ENCODE assay signal across 1 cellular context in the genomic region with DNA sequence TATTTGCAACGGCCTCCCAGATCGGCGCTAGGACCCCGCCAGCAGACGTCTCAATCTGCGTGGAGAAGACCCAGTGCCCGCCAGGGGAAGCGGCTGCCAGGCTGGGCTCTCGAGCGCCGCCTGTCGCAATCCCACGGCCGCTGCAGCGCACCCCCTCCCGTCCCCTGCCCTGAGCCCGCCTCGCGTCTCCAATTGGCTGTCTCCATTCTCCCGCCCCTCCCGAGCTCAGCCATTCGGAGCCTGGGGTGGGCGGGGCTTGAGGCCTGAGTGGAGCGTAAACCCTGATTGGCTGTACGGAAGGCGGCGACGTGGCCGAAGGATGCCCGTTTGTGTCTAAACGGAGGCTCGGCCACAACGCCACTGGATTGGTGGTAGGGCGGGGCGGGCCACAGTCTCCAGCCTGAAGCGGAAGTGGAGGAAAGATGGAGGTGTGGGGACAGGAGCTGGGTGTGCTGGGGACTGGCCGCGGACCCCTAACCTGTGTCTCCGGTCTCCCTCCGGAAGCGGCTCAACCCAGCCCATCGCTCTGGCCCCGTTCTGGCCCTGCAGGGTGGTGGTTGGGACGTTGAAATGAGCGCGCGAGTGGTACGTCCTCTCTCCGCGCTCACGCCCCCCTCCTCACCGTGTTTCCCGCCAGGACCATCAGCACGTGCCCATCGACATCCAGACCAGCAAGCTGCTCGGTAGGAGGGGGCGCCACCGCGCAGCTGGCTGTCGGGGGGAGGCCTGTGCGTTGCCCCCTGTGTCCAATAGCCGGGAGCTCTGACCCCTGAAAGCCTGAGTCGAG.
TF ChIP-seq lines count a peak whose summit lies in the region.

A gene with protein sequence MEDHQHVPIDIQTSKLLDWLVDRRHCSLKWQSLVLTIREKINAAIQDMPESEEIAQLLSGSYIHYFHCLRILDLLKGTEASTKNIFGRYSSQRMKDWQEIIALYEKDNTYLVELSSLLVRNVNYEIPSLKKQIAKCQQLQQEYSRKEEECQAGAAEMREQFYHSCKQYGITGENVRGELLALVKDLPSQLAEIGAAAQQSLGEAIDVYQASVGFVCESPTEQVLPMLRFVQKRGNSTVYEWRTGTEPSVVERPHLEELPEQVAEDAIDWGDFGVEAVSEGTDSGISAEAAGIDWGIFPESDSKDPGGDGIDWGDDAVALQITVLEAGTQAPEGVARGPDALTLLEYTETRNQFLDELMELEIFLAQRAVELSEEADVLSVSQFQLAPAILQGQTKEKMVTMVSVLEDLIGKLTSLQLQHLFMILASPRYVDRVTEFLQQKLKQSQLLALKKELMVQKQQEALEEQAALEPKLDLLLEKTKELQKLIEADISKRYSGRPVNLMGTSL (plus strand): TSS at position 389 of the 787 bp plus-strand sequence. CDS start 34 bp downstream, at position 423.

TF ChIP-seq in HEK293, 187 proteins besides CTCF, POLR2A, EP300 and RAD21 (continued from another document):
- TF ChIP-seq, protein P1, sequence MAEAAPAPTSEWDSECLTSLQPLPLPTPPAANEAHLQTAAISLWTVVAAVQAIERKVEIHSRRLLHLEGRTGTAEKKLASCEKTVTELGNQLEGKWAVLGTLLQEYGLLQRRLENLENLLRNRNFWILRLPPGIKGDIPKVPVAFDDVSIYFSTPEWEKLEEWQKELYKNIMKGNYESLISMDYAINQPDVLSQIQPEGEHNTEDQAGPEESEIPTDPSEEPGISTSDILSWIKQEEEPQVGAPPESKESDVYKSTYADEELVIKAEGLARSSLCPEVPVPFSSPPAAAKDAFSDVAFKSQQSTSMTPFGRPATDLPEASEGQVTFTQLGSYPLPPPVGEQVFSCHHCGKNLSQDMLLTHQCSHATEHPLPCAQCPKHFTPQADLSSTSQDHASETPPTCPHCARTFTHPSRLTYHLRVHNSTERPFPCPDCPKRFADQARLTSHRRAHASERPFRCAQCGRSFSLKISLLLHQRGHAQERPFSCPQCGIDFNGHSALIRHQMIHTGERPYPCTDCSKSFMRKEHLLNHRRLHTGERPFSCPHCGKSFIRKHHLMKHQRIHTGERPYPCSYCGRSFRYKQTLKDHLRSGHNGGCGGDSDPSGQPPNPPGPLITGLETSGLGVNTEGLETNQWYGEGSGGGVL (tag by site-specific recombination; IDR thresholded peaks at IDR 0.05), result peak; percentile 60; the same call in 1 of the 2 replicates
- TF ChIP-seq, protein P2, sequence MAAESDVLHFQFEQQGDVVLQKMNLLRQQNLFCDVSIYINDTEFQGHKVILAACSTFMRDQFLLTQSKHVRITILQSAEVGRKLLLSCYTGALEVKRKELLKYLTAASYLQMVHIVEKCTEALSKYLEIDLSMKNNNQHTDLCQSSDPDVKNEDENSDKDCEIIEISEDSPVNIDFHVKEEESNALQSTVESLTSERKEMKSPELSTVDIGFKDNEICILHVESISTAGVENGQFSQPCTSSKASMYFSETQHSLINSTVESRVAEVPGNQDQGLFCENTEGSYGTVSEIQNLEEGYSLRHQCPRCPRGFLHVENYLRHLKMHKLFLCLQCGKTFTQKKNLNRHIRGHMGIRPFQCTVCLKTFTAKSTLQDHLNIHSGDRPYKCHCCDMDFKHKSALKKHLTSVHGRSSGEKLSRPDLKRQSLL (tag by site-specific recombination; IDR thresholded peaks at IDR 0.05), result peak; percentile 52; the same call in 1 of the 2 replicates
- TF ChIP-seq, protein P3, sequence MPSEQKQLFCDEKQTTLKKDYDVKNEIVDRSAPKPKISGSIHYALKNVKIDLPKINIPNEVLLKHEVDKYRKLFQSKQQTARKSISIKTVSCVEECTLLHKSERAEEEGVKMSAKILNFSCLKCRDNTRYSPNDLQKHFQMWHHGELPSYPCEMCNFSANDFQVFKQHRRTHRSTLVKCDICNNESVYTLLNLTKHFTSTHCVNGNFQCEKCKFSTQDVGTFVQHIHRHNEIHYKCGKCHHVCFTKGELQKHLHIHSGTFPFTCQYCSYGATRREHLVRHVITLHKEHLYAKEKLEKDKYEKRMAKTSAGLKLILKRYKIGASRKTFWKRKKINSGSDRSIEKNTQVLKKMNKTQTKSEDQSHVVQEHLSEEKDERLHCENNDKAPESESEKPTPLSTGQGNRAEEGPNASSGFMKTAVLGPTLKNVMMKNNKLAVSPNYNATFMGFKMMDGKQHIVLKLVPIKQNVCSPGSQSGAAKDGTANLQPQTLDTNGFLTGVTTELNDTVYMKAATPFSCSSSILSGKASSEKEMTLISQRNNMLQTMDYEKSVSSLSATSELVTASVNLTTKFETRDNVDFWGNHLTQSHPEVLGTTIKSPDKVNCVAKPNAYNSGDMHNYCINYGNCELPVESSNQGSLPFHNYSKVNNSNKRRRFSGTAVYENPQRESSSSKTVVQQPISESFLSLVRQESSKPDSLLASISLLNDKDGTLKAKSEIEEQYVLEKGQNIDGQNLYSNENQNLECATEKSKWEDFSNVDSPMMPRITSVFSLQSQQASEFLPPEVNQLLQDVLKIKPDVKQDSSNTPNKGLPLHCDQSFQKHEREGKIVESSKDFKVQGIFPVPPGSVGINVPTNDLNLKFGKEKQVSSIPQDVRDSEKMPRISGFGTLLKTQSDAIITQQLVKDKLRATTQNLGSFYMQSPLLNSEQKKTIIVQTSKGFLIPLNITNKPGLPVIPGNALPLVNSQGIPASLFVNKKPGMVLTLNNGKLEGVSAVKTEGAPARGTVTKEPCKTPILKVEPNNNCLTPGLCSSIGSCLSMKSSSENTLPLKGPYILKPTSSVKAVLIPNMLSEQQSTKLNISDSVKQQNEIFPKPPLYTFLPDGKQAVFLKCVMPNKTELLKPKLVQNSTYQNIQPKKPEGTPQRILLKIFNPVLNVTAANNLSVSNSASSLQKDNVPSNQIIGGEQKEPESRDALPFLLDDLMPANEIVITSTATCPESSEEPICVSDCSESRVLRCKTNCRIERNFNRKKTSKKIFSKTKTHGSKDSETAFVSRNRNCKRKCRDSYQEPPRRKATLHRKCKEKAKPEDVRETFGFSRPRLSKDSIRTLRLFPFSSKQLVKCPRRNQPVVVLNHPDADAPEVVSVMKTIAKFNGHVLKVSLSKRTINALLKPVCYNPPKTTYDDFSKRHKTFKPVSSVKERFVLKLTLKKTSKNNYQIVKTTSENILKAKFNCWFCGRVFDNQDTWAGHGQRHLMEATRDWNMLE (tag by site-specific recombination; conservative IDR thresholded peaks at IDR 0.05; ENCODE audit: low read depth), result 0 out of 2 replicates have a peak, but pooled peaks have one; percentile 16
- no peak for TF ChIP-seq ZNF548 (tag by site-specific recombination; IDR thresholded peaks at IDR 0.05)
- no peak; the same call in 1 of the 2 replicates for TF ChIP-seq ZBTB21 (tag by site-specific recombination; IDR thresholded peaks at IDR 0.05)
- TF ChIP-seq, protein P4, sequence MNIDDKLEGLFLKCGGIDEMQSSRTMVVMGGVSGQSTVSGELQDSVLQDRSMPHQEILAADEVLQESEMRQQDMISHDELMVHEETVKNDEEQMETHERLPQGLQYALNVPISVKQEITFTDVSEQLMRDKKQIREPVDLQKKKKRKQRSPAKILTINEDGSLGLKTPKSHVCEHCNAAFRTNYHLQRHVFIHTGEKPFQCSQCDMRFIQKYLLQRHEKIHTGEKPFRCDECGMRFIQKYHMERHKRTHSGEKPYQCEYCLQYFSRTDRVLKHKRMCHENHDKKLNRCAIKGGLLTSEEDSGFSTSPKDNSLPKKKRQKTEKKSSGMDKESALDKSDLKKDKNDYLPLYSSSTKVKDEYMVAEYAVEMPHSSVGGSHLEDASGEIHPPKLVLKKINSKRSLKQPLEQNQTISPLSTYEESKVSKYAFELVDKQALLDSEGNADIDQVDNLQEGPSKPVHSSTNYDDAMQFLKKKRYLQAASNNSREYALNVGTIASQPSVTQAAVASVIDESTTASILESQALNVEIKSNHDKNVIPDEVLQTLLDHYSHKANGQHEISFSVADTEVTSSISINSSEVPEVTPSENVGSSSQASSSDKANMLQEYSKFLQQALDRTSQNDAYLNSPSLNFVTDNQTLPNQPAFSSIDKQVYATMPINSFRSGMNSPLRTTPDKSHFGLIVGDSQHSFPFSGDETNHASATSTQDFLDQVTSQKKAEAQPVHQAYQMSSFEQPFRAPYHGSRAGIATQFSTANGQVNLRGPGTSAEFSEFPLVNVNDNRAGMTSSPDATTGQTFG (tag by site-specific recombination; IDR thresholded peaks at IDR 0.05; ENCODE audit: borderline replicate concordance), result no peak
- peak; percentile 93 for TF ChIP-seq KLF7 (tag by site-specific recombination; IDR thresholded peaks at IDR 0.05; ENCODE audit: borderline replicate concordance)
- no peak for TF ChIP-seq ZNF514 (tag by site-specific recombination; IDR thresholded peaks at IDR 0.05)
- TF ChIP-seq, protein P5, sequence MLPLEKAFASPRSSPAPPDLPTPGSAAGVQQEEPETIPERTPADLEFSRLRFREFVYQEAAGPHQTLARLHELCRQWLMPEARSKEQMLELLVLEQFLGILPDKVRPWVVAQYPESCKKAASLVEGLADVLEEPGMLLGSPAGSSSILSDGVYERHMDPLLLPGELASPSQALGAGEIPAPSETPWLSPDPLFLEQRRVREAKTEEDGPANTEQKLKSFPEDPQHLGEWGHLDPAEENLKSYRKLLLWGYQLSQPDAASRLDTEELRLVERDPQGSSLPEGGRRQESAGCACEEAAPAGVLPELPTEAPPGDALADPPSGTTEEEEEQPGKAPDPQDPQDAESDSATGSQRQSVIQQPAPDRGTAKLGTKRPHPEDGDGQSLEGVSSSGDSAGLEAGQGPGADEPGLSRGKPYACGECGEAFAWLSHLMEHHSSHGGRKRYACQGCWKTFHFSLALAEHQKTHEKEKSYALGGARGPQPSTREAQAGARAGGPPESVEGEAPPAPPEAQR (tag by site-specific recombination; IDR thresholded peaks at IDR 0.05), result no peak
- no peak for TF ChIP-seq ZNF701 (tag by site-specific recombination; IDR thresholded peaks at IDR 0.05)
- peak; percentile 79 for TF ChIP-seq ZBTB48 (tag by site-specific recombination; IDR thresholded peaks at IDR 0.05)
- TF ChIP-seq, protein P6, sequence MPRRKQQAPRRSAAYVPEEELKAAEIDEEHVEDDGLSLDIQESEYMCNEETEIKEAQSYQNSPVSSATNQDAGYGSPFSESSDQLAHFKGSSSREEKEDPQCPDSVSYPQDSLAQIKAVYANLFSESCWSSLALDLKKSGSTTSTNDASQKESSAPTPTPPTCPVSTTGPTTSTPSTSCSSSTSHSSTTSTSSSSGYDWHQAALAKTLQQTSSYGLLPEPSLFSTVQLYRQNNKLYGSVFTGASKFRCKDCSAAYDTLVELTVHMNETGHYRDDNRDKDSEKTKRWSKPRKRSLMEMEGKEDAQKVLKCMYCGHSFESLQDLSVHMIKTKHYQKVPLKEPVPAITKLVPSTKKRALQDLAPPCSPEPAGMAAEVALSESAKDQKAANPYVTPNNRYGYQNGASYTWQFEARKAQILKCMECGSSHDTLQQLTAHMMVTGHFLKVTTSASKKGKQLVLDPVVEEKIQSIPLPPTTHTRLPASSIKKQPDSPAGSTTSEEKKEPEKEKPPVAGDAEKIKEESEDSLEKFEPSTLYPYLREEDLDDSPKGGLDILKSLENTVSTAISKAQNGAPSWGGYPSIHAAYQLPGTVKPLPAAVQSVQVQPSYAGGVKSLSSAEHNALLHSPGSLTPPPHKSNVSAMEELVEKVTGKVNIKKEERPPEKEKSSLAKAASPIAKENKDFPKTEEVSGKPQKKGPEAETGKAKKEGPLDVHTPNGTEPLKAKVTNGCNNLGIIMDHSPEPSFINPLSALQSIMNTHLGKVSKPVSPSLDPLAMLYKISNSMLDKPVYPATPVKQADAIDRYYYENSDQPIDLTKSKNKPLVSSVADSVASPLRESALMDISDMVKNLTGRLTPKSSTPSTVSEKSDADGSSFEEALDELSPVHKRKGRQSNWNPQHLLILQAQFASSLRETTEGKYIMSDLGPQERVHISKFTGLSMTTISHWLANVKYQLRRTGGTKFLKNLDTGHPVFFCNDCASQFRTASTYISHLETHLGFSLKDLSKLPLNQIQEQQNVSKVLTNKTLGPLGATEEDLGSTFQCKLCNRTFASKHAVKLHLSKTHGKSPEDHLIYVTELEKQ (tag by site-specific recombination; IDR thresholded peaks at IDR 0.05; ENCODE audit: borderline replicate concordance), result no peak
- no peak for TF ChIP-seq ZNF354C (tag by site-specific recombination; IDR thresholded peaks at IDR 0.05; ENCODE audit: borderline replicate concordance, low read depth)
- TF ChIP-seq, protein P7, sequence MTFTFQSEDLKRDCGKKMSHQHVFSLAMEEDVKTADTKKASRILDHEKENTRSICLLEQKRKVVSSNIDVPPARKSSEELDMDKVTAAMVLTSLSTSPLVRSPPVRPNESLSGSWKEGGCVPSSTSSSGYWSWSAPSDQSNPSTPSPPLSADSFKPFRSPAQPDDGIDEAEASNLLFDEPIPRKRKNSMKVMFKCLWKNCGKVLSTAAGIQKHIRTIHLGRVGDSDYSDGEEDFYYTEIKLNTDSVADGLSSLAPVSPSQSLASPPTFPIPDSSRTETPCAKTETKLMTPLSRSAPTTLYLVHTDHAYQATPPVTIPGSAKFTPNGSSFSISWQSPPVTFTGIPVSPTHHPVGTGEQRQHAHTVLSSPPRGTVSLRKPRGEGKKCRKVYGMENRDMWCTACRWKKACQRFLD (tag by site-specific recombination; IDR thresholded peaks at IDR 0.05), result no peak
- TF ChIP-seq BCL11B (tag by site-specific recombination; IDR thresholded peaks at IDR 0.05; ENCODE audit: low read depth), result peak; percentile 95
- no peak; the same call in 1 of the 2 replicates for TF ChIP-seq ZNF768 (tag by site-specific recombination; IDR thresholded peaks at IDR 0.05)
- TF ChIP-seq ZEB2 (tag by site-specific recombination; IDR thresholded peaks at IDR 0.05), result peak; percentile 64
- TF ChIP-seq KLF16 (tag by site-specific recombination; IDR thresholded peaks at IDR 0.05), result peak; percentile 99
- TF ChIP-seq, protein P8, sequence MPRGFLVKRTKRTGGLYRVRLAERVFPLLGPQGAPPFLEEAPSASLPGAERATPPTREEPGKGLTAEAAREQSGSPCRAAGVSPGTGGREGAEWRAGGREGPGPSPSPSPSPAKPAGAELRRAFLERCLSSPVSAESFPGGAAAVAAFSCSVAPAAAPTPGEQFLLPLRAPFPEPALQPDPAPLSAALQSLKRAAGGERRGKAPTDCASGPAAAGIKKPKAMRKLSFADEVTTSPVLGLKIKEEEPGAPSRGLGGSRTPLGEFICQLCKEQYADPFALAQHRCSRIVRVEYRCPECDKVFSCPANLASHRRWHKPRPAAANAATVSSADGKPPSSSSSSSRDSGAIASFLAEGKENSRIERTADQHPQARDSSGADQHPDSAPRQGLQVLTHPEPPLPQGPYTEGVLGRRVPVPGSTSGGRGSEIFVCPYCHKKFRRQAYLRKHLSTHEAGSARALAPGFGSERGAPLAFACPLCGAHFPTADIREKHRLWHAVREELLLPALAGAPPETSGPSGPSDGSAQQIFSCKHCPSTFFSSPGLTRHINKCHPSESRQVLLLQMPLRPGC (tag by site-specific recombination; IDR thresholded peaks at IDR 0.05), result peak; percentile 81
- peak; percentile 71 for TF ChIP-seq ZNF660 (tag by site-specific recombination; IDR thresholded peaks at IDR 0.05)
- TF ChIP-seq RBAK (tag by site-specific recombination; IDR thresholded peaks at IDR 0.05), result no peak; the same call in 1 of the 2 replicates
- no peak for TF ChIP-seq ZNF211 (tag by site-specific recombination; IDR thresholded peaks at IDR 0.05; ENCODE audit: low read depth)
TF ChIP-seq in HEK293: peak in this region for 81.
